ENCODE assay signal across 8 cellular contexts in genomic region chr6:28141500-28142329, GRCh38. TPM values are rescaled to one million over a fixed set of nuclear protein-coding genes. Genes with fewer than 3 reads are reported as not detected.
A peak's percentile ranks its signal among the peaks of the same experiment; 100 is the strongest.
DNase-seq lines count a peak whose midpoint lies in the region; ATAC-seq and TF ChIP-seq lines count a peak whose summit lies in the region.

Gene ZKSCAN8 (plus strand): TSS chr6:28141883. CDS start chr6:28148408, 6,525 bp downstream.

- ATAC-seq in natural killer cell treated with Interleukin-12 subunit alpha and Interleukin-12 subunit beta and Interleukin-15 and Interleukin-18, amount 100 ng/mL, for 72 hours = peak; percentile 89 to 91

- in situ Hi-C loops in HAP-1 (cut with MboI; ENCODE audit: low sequenced_read_pairs) = loop anchor here (25.0 kb wide), 1 partner anchor 121 kb away; the partner anchor contains the start of genes NKAPL, ZKSCAN4 and ZSCAN26

- peak within 1 kb of the TSS; percentile 68 for H3K4me2 ChIP-seq in MM.1S (ENCODE audit: low read depth, low read length)

- peak within 1 kb of the TSS; percentile 97 for H3K4me3 Mint-ChIP-seq in natural killer cell treated with Interleukin-12 subunit alpha and Interleukin-12 subunit beta and Interleukin-15 and Interleukin-18, amount 100 ng/mL, for 72 hours

- H3F3A ChIP-seq in MM.1S (ENCODE audit: insufficient read depth, low read length) = peaks cover 8% of the 10 kb centered on the region

- no peaks in the 10 kb centered on the region for H4K20me1 ChIP-seq in MM.1S (ENCODE audit: insufficient read depth, low read length)

- no peaks in the 10 kb centered on the region for H3K4me1 ChIP-seq in ES-I3 (ENCODE audit: insufficient read depth, low read length)
- peaks cover 12% of the 10 kb centered on the region for H3K4me1 ChIP-seq in HAP-1
- H3K4me1 ChIP-seq in MM.1S (ENCODE audit: low read length) = peaks cover 20% of the 10 kb centered on the region
- H3K4me1 ChIP-seq in stomach = peaks cover 10 to 60% (median 48%) of the 10 kb centered on the region in 4 donors

- H3K36me3 Mint-ChIP-seq in natural killer cell treated with Interleukin-12 subunit alpha and Interleukin-12 subunit beta and Interleukin-15 and Interleukin-18, amount 100 ng/mL, for 72 hours = peaks cover 17% of the 10 kb centered on the region

- no peak for TF ChIP-seq POLR2A in stomach (IDR thresholded peaks at IDR 0.05)

- H3K9me3 Mint-ChIP-seq in natural killer cell treated with Interleukin-12 subunit alpha and Interleukin-12 subunit beta and Interleukin-15 and Interleukin-18, amount 100 ng/mL, for 72 hours = no peaks in the 10 kb centered on the region

- TF ChIP-seq EP300 in stomach (IDR thresholded peaks at IDR 0.05) = no peak

- H3K27me3 ChIP-seq in HAP-1 (ENCODE audit: low read depth) (no peaks in the 10 kb centered on the region), MM.1S (replicated peaks; ENCODE audit: insufficient read depth, low read length) (no peaks in the 10 kb centered on the region), stomach (no peaks in the 10 kb centered on the region)

- H3K27ac ChIP-seq in MM.1S (ENCODE audit: low read length) = peak within 1 kb of the TSS; percentile 53; the same call in 1 of the 2 replicates
- peak within 1 kb of the TSS; percentile 28 to 85 (median 83) for H3K27ac ChIP-seq in stomach

- WGBS in stomach, 5 donors = 0 to 1% (median 0%) methylated on average over 47 to 52 of the region's 52 CpGs

- H3K9ac ChIP-seq in ES-I3 (ENCODE audit: low read depth, low read length) = peak within 1 kb of the TSS; percentile 85
- H3K9ac ChIP-seq in MM.1S (ENCODE audit: low read length) = peak within 1 kb of the TSS; percentile 83

- 0 out of 2 replicates have a peak, but pooled peaks cover 6% of the 10 kb centered on the region for H3K36me3 ChIP-seq in ES-I3 (ENCODE audit: insufficient read depth, low read length)
- peaks cover 15% of the 10 kb centered on the region for H3K36me3 ChIP-seq in HAP-1 (replicated peaks)
- no peaks in the 10 kb centered on the region; the same call in 1 of the 2 replicates for H3K36me3 ChIP-seq in MM.1S (replicated peaks; ENCODE audit: insufficient read depth, low read length)
- peaks cover 0 to 21% (median 19%) of the 10 kb centered on the region in 4 donors for H3K36me3 ChIP-seq in stomach

- H3K9me3 ChIP-seq in ES-I3 (ENCODE audit: control insufficient read depth, insufficient read depth, low read length) (no peaks in the 10 kb centered on the region), HAP-1 (no peaks in the 10 kb centered on the region), MM.1S (replicated peaks; ENCODE audit: insufficient read depth, low read length) (no peaks in the 10 kb centered on the region), stomach (no peaks in the 10 kb centered on the region)

- H3K9me2 ChIP-seq in MM.1S (replicated peaks; ENCODE audit: insufficient read depth, low read length) = no peaks in the 10 kb centered on the region

- H3K27me3 Mint-ChIP-seq in natural killer cell treated with Interleukin-12 subunit alpha and Interleukin-12 subunit beta and Interleukin-15 and Interleukin-18, amount 100 ng/mL, for 72 hours = no peaks in the 10 kb centered on the region

- H3K27ac Mint-ChIP-seq in natural killer cell treated with Interleukin-12 subunit alpha and Interleukin-12 subunit beta and Interleukin-15 and Interleukin-18, amount 100 ng/mL, for 72 hours = peak within 1 kb of the TSS; percentile 86 to 89

- H3K79me2 ChIP-seq in MM.1S (ENCODE audit: low read length) = peaks cover 37% of the 10 kb centered on the region

- peaks cover 36 to 48% of the 10 kb centered on the region in 2 donors for H3K4me1 Mint-ChIP-seq in natural killer cell treated with Interleukin-12 subunit alpha and Interleukin-12 subunit beta and Interleukin-15 and Interleukin-18, amount 100 ng/mL, for 72 hours (ENCODE audit: low read depth in 2 of 2)

- TF ChIP-seq CTCF in MM.1S (IDR thresholded peaks at IDR 0.05; ENCODE audit: low read length) = no peak
- TF ChIP-seq CTCF in fibroblast of the aortic adventitia (IDR thresholded peaks at IDR 0.05; ENCODE audit: insufficient read depth, low read length) = no peak
- TF ChIP-seq CTCF in stomach (IDR thresholded peaks at IDR 0.05) = no peak

- peak within 1 kb of the TSS; percentile 86 for H2AFZ ChIP-seq in MM.1S (ENCODE audit: low read length)

- H3K4me3 ChIP-seq in HAP-1 (peak within 1 kb of the TSS; percentile 83), MM.1S (ENCODE audit: low read length) (peak within 1 kb of the TSS; percentile 95), fibroblast of the aortic adventitia (ENCODE audit: low read depth, low read length) (peak within 1 kb of the TSS; percentile 98), stomach (peak within 1 kb of the TSS; percentile 69 to 97 (median 89))

- peak; percentile 93 to 96 for DNase-seq in HAP-1 (ENCODE audit: low spot score in 2 of 2)
- DNase-seq in MM.1S = peak; percentile 96
- DNase-seq in SHP77 (lab: John Stamatoyannopoulos, UW) = peak; percentile 97
- peak; percentile 71 for DNase-seq in activated effector memory CD4-positive, alpha-beta T cell treated with Interleukin-2 at 50 U/mL for 16 hours
- peak; percentile 89 for DNase-seq in fibroblast of the aortic adventitia (ENCODE audit: low read depth)
- peak; percentile 85 for DNase-seq in natural killer cell treated with Interleukin-12 subunit alpha and Interleukin-12 subunit beta and Interleukin-15 and Interleukin-18, amount 100 ng/mL, for 72 hours (ENCODE audit: low spot score)
- DNase-seq in stomach = peak; percentile 78

- intact Hi-C loops in stomach (cut with DNase I; ENCODE audit: low total_unique reads) = no loop called here

RNA-seq across cellular contexts. Expression of gene ZKSCAN8, which starts in this region (rescaled TPM):
- total RNA-seq in fibroblast of the aortic adventitia (ENCODE audit: low replicate concordance) = 16.4 and 21.2 TPM in 2 replicates
- total RNA-seq in natural killer cell treated with Interleukin-12 subunit alpha and Interleukin-12 subunit beta and Interleukin-15 and Interleukin-18, amount 100 ng/mL, for 72 hours = 10 to 100 TPM; 18.2 to 20.0 TPM
- total RNA-seq in stomach = 100 to 1,000 TPM in 1 of 5 donors, 10 to 100 TPM in 3, 1 to 10 TPM in 1; 6.4 to 101 (median 17.8) TPM
- 1 to 10 TPM; 1.8 to 2.9 (median 1.8) TPM for polyA plus RNA-seq in stomach

Comparison
In these comparisons a context has a peak if more than half of its experiments do, and no peak if none do; other contexts are left out.
1. Peak in every context shown above with its lines: DNase-seq, ATAC-seq, H3K4me3 ChIP-seq and H3K27ac ChIP-seq.